In genomic region chr19:13972368-13973155, GRCh38 we compare ENCODE assay signal across 22 cellular contexts. TPM values are rescaled to one million over a fixed set of nuclear protein-coding genes. Genes with fewer than 3 reads are reported as not detected.
DNase-seq lines count a peak whose midpoint lies in the region; ATAC-seq, FAIRE-seq and TF ChIP-seq lines count a peak whose summit lies in the region.
"Had no signal": no experiment of that assay in that cellular context is flagged by ENCODE, and none has a peak within 500 bp of the region (broad histone marks: within the 10 kb centered on the region; RNA-seq: fewer than 3 reads in every experiment).

No MANE protein-coding gene starts in this region.

- POLR2A ChIA-PET in HEK293 (lab: Yijun Ruan, JAX) (no interaction called here), GM12878 (lab: Charles Lee) (interaction anchor here (0.5 to 0.6 kb wide), 2 partner anchors 21 to 998 kb away, joined by 3 read pairs; no protein-coding TSS in a partner anchor)

- TF ChIP-seq POLR2A in GM12878 (IDR thresholded peaks at IDR 0.05; ENCODE audit: low read depth, low read length), result no peak

- intact Hi-C loops in GM12878 (cut with micrococcal nuclease; ENCODE audit: unreplicated experiment), result no loop called here

- SMC1A ChIA-PET in GM12878 (lab: Charles Lee; ENCODE audit: uncharacterized antibody, unreplicated experiment), result no interaction called here

- WGBS in GM12878 (ENCODE audit: insufficient coverage, insufficient replicate concordance, low lambda C conversion rate, missing lambda C conversion rate), result 94% methylated on average over 26 of the region's 37 CpGs

- TF ChIP-seq EP300 in GM12878 (IDR thresholded peaks at IDR 0.05; ENCODE audit: borderline replicate concordance in 1 of 2, control insufficient read depth in 1 of 2, low read depth in 2 of 2, low read length in 2 of 2), result no peak

- BruUV-seq in GM12878 (replicated peaks; lab: Mats Ljungman, UMichigan), result no TSS peak

- no peaks in the 10 kb centered on the region for H4K20me1 ChIP-seq in GM12878 (ENCODE audit: control insufficient read depth, insufficient read depth)

- H3K9ac ChIP-seq in GM12878 (ENCODE audit: control insufficient read depth, insufficient read depth, low read length), result no peak overlapping the region

- no peak overlapping the region for H3K4me2 ChIP-seq in GM12878 (ENCODE audit: control insufficient read depth, insufficient read depth)
- H3K4me2 ChIP-seq: GM23338 had no signal

- H3K27me3 Mint-ChIP-seq in neural crest cell (ENCODE audit: low read depth), result no peaks in the 10 kb centered on the region

- no peak overlapping the region for H3K27ac ChIP-seq in HEK293 (ENCODE audit: extremely low read depth, low read depth, low read length)
- no peak overlapping the region for H3K27ac ChIP-seq in GM12878 (ENCODE audit: control insufficient read depth, insufficient read depth)

- H3K36me3 Mint-ChIP-seq in neural crest cell (ENCODE audit: low read depth), result peaks cover 6% of the 10 kb centered on the region

- TF ChIP-seq CTCF in HEK293 (tag by site-specific recombination; IDR thresholded peaks at IDR 0.05), result no peak
- TF ChIP-seq CTCF in GM12878 (IDR thresholded peaks at IDR 0.05 in 2 of 3, conservative IDR thresholded peaks at IDR 0.05 in 1 of 3; ENCODE audit: control insufficient read depth in 2 of 3, extremely low read depth in 1 of 3, insufficient read depth in 1 of 3, low read depth in 3 of 3, low read length in 3 of 3), result no peak
- no peak for TF ChIP-seq CTCF in neural crest cell (conservative IDR thresholded peaks at IDR 0.05)

- no peak for TF ChIP-seq RAD21 in GM12878 (IDR thresholded peaks at IDR 0.05; ENCODE audit: insufficient read depth, low read depth, low read length)

- no peaks in the 10 kb centered on the region for H3K79me2 ChIP-seq in GM12878 (ENCODE audit: control insufficient read depth, insufficient read depth, low read length)

- H3K27ac Mint-ChIP-seq in neural crest cell (ENCODE audit: unreplicated experiment), result peak overlapping the region; percentile 27
- H3K27ac Mint-ChIP-seq: GM23338 had no signal

- H2AFZ ChIP-seq in GM12878 (ENCODE audit: control insufficient read depth, low read depth, low read length), result no peak overlapping the region
- H2AFZ ChIP-seq: GM23338 had no signal

- H3K36me3 ChIP-seq in HEK293 (ENCODE audit: control insufficient read depth in 2 of 2, insufficient read depth in 1 of 2, low read length in 2 of 2), result peaks cover 36 to 63% of the 10 kb centered on the region in 2 experiments; a peak in 2 of 3 replicates
- peaks cover 0 to 5% of the 10 kb centered on the region in 2 experiments; a peak in 3 of 4 replicates for H3K36me3 ChIP-seq in GM12878 (ENCODE audit: control insufficient read depth in 2 of 2, insufficient read depth in 2 of 2, low read length in 1 of 2)

- no peak for FAIRE-seq in GM12878 (lab: Jason Lieb, UNC)
- FAIRE-seq: D721Med had no signal

- H3K9me3 ChIP-seq in HEK293 (ENCODE audit: control insufficient read depth, insufficient read depth, low read depth, low read length), result no peaks in the 10 kb centered on the region
- H3K9me3 ChIP-seq in GM12878 (replicated peaks; ENCODE audit: control insufficient read depth, insufficient read depth, low read length), result no peaks in the 10 kb centered on the region

- no peak for ATAC-seq in GM12878
- ATAC-seq in GM21825 (IDR thresholded peaks at IDR 0.05; ENCODE audit: unreplicated experiment), result no peak
- ATAC-seq: GM23338 had no signal

- no peak overlapping the region for H3K4me3 Mint-ChIP-seq in neural crest cell
- H3K4me3 Mint-ChIP-seq: GM23338 had no signal

- in situ Hi-C loops in GM12878 (cut with MboI), result no loop called here

- H3K4me3 ChIP-seq in HEK293 (ENCODE audit: low read depth, low read length) (no peak overlapping the region), GM12878 (no peak overlapping the region)
- H3K4me3 ChIP-seq: GM23338 had no signal

- DNase-seq in GM12878 (ENCODE audit: low read depth, low spot score) (no peak), neural crest cell (ENCODE audit: low read depth, low spot score) (no peak), OCI-M1 (lab: John Stamatoyannopoulos, UW) (no peak), LoVo (ENCODE audit: low spot score) (no peak), GM03348 (ENCODE audit: low spot score) (no peak)
- DNase-seq: HCEC 1CT, KG1, MM.1S, NCI-H1694, NCI-H2081, NCI-H2227 treated with DMSO at 0.1 percent for 48 hours, NCI-H526 treated with DMSO at 0.1 percent for 48 hours, RPMI8226, SHP77 treated with DMSO at 0.1 percent for 48 hours, T-helper 1 cell had no signal

- CTCF ChIA-PET in HEK293 (lab: Yijun Ruan, JAX), result no interaction called here
- CTCF ChIA-PET in GM12878 (lab: Yijun Ruan, JAX), result interaction anchor here (1.6 kb wide), 1 partner anchor 87 kb away, joined by 4 read pairs; no protein-coding TSS in a partner anchor

- RAD21 ChIA-PET in GM12878 (lab: Charles Lee; ENCODE audit: unreplicated experiment), result no interaction called here

- H3K9me3 Mint-ChIP-seq in neural crest cell, result no peaks in the 10 kb centered on the region
- H3K9me3 Mint-ChIP-seq: GM23338 had no signal

- H3K4me1 Mint-ChIP-seq in neural crest cell, result peaks cover 7% of the 10 kb centered on the region

- H3K4me1 ChIP-seq in HEK293 (ENCODE audit: control insufficient read depth, insufficient read depth, low read length) (no peaks in the 10 kb centered on the region; the same call in 1 of the 2 replicates), GM12878 (ENCODE audit: control insufficient read depth, insufficient read depth, low read length) (no peaks in the 10 kb centered on the region)

- H3K27me3 ChIP-seq in GM12878 (replicated peaks in 1 of 2; ENCODE audit: control insufficient read depth in 2 of 2, insufficient read depth in 2 of 2, low read length in 1 of 2), result no peaks in the 10 kb centered on the region

RNA-seq across cellular contexts. Expression of gene DCAF15, which starts 20.3 kb away (rescaled TPM):
- 26.9 and 33.4 TPM in 2 replicates for total RNA-seq in GM12878 (2013; cell fraction: nucleolus; rRNA removed)
- total RNA-seq in GM12878 (2014; rRNA removed) (36.2 and 43.3 TPM in 2 replicates), GM12878 (2014; rRNA removed; fragmentation: Illumina TruSeq; extraction: Trizol) (16.9 and 18.0 TPM in 2 replicates), GM12878 (2021) (58.2 and 63.4 TPM in 2 replicates), neural crest cell (83.5 and 85.6 TPM in 2 replicates)
- polyA plus RNA-seq in GM12878 (2011; ENCODE audit: low read depth), result 10.8 TPM
- polyA plus RNA-seq in GM12878 (2011; rRNA removed) (11.8 and 25.3 TPM in 2 replicates), GM12878 (2014; fragmentation: Illumina TruSeq; extraction: Trizol) (11.9 and 20.9 TPM in 2 replicates), GM12878 (2014; fragmentation: Nextera tagmentation; extraction: Ambion mirVana) (under 1 TPM; 0.16 to 0.58 TPM), GM12878 (2014; rRNA removed) (50.1 and 55.7 TPM in 2 replicates), GM12878 (2016; fragmentation: Nextera tagmentation; extraction: Ambion mirVana) (10 to 100 TPM; 27.9 to 29.2 TPM)
- polyA plus RNA-seq in GM12878 (2011; cell fraction: cytosol; rRNA removed), result 27.7 and 41.9 TPM in 2 replicates
- 248 and 296 TPM in 2 replicates for polyA plus RNA-seq in GM12878 (2011; cell fraction: nucleus; rRNA removed)
- polyA plus RNA-seq in GM12878 (2012), result 32.4 and 34.3 TPM in 2 replicates
- polyA minus RNA-seq in GM12878 (2011; rRNA and poly(A)+ RNA removed), result 32.3 TPM in 2 replicates
- 10.6 and 15.0 TPM in 2 replicates for polyA minus RNA-seq in GM12878 (2011; cell fraction: cytosol; rRNA and poly(A)+ RNA removed)
- polyA minus RNA-seq in GM12878 (2011; cell fraction: nucleus; rRNA and poly(A)+ RNA removed), result 33.1 and 49.4 TPM in 2 replicates

RNA-seq across cellular contexts. Expression of gene RFX1, which starts 33.6 kb away (rescaled TPM):
- 3.1 and 3.4 TPM in 2 replicates for total RNA-seq in GM12878 (2013; cell fraction: nucleolus; rRNA removed)
- total RNA-seq in GM12878 (2014; rRNA removed) (1.1 and 2.5 TPM in 2 replicates), GM12878 (2014; rRNA removed; fragmentation: Illumina TruSeq; extraction: Trizol) (0.37 and 0.81 TPM in 2 replicates), GM12878 (2021) (8.2 and 11.0 TPM in 2 replicates), neural crest cell (17.6 and 19.9 TPM in 2 replicates)
- 0.92 TPM for polyA plus RNA-seq in GM12878 (2011; ENCODE audit: low read depth)
- polyA plus RNA-seq in GM12878 (2011; rRNA removed) (0.29 and 0.39 TPM in 2 replicates), GM12878 (2014; fragmentation: Illumina TruSeq; extraction: Trizol) (0.11 and 0.79 TPM in 2 replicates), GM12878 (2014; fragmentation: Nextera tagmentation; extraction: Ambion mirVana) (under 1 TPM; 0.05 to 0.29 TPM), GM12878 (2014; rRNA removed) (2.6 and 3.5 TPM in 2 replicates), GM12878 (2016; fragmentation: Nextera tagmentation; extraction: Ambion mirVana) (1 to 10 TPM; 2.1 to 3.4 TPM)
- polyA plus RNA-seq in GM12878 (2011; cell fraction: cytosol; rRNA removed), result 0.88 and 1.2 TPM in 2 replicates
- 5.4 and 10.0 TPM in 2 replicates for polyA plus RNA-seq in GM12878 (2011; cell fraction: nucleus; rRNA removed)
- 5.3 and 6.1 TPM in 2 replicates for polyA plus RNA-seq in GM12878 (2012)
- polyA minus RNA-seq in GM12878 (2011; rRNA and poly(A)+ RNA removed), result 0.95 and 1.3 TPM in 2 replicates
- 4.8 and 6.2 TPM in 2 replicates for polyA minus RNA-seq in GM12878 (2011; cell fraction: cytosol; rRNA and poly(A)+ RNA removed)
- 1.5 and 4.6 TPM in 2 replicates for polyA minus RNA-seq in GM12878 (2011; cell fraction: nucleus; rRNA and poly(A)+ RNA removed)

RNA-seq across cellular contexts. Expression of gene PODNL1, which starts 34.3 kb away (rescaled TPM):
- total RNA-seq in GM12878 (2013; cell fraction: nucleolus; rRNA removed), result not detected in 2 replicates
- total RNA-seq in GM12878 (2014; rRNA removed), result not detected in 2 replicates
- not detected in 2 replicates for total RNA-seq in GM12878 (2014; rRNA removed; fragmentation: Illumina TruSeq; extraction: Trizol)
- not detected in 2 replicates for total RNA-seq in GM12878 (2021)
- not detected for polyA plus RNA-seq in GM12878 (2011; ENCODE audit: low read depth)
- polyA plus RNA-seq in GM12878 (2011; rRNA removed), result 0.04 TPM in 1 of 2 replicates, not detected in the other
- polyA plus RNA-seq in GM12878 (2011; cell fraction: cytosol; rRNA removed), result 0.13 and 0.15 TPM in 2 replicates
- 0.09 TPM in 1 of 2 replicates, not detected in the other for polyA plus RNA-seq in GM12878 (2011; cell fraction: nucleus; rRNA removed)
- 0.28 and 0.37 TPM in 2 replicates for polyA plus RNA-seq in GM12878 (2012)
- not detected in 2 replicates for polyA plus RNA-seq in GM12878 (2014; fragmentation: Illumina TruSeq; extraction: Trizol)
- polyA plus RNA-seq in GM12878 (2014; fragmentation: Nextera tagmentation; extraction: Ambion mirVana), result not detected
- not detected in 2 replicates for polyA plus RNA-seq in GM12878 (2014; rRNA removed)
- under 1 TPM in 1 of 2 experiments, not detected in 1; 0.44 TPM for polyA plus RNA-seq in GM12878 (2016; fragmentation: Nextera tagmentation; extraction: Ambion mirVana)
- not detected in 2 replicates for polyA minus RNA-seq in GM12878 (2011; rRNA and poly(A)+ RNA removed)
- not detected in 2 replicates for polyA minus RNA-seq in GM12878 (2011; cell fraction: cytosol; rRNA and poly(A)+ RNA removed)
- not detected in 2 replicates for polyA minus RNA-seq in GM12878 (2011; cell fraction: nucleus; rRNA and poly(A)+ RNA removed)
- total RNA-seq in neural crest cell, result 0.14 and 0.42 TPM in 2 replicates
- total RNA-seq: NCI-H460 had no signal
- polyA plus RNA-seq: GM23338 had no signal

RNA-seq across cellular contexts. Expression of gene RLN3, which starts 55.4 kb away (rescaled TPM):
- not detected in 2 replicates for total RNA-seq in GM12878 (2013; cell fraction: nucleolus; rRNA removed)
- total RNA-seq in GM12878 (2014; rRNA removed) (not detected in 2 replicates), GM12878 (2014; rRNA removed; fragmentation: Illumina TruSeq; extraction: Trizol) (not detected in 2 replicates), GM12878 (2021) (not detected in 2 replicates), neural crest cell (not detected in 2 replicates)
- not detected for polyA plus RNA-seq in GM12878 (2011; ENCODE audit: low read depth)
- polyA plus RNA-seq in GM12878 (2011; rRNA removed) (not detected in 2 replicates), GM12878 (2014; fragmentation: Illumina TruSeq; extraction: Trizol) (not detected in 2 replicates), GM12878 (2014; fragmentation: Nextera tagmentation; extraction: Ambion mirVana) (not detected), GM12878 (2014; rRNA removed) (0.16 TPM in 1 of 2 replicates, not detected in the other), GM12878 (2016; fragmentation: Nextera tagmentation; extraction: Ambion mirVana) (not detected)
- polyA plus RNA-seq in GM12878 (2011; cell fraction: cytosol; rRNA removed), result not detected in 2 replicates
- polyA plus RNA-seq in GM12878 (2011; cell fraction: nucleus; rRNA removed), result not detected in 2 replicates
- polyA plus RNA-seq in GM12878 (2012), result not detected in 2 replicates
- not detected in 2 replicates for polyA minus RNA-seq in GM12878 (2011; rRNA and poly(A)+ RNA removed)
- polyA minus RNA-seq in GM12878 (2011; cell fraction: cytosol; rRNA and poly(A)+ RNA removed), result not detected in 2 replicates
- polyA minus RNA-seq in GM12878 (2011; cell fraction: nucleus; rRNA and poly(A)+ RNA removed), result not detected in 2 replicates
- total RNA-seq: GM23338, HT1080, NCI-H460 had no signal
- polyA plus RNA-seq: BJ, GM23338 had no signal

RNA-seq across cellular contexts. Expression of gene IL27RA, which starts 59.0 kb away (rescaled TPM):
- 30.7 and 34.5 TPM in 2 replicates for total RNA-seq in GM12878 (2013; cell fraction: nucleolus; rRNA removed)
- total RNA-seq in GM12878 (2014; rRNA removed), result 44.6 and 48.7 TPM in 2 replicates
- 26.3 and 30.0 TPM in 2 replicates for total RNA-seq in GM12878 (2014; rRNA removed; fragmentation: Illumina TruSeq; extraction: Trizol)
- total RNA-seq in GM12878 (2021), result 51.4 and 52.3 TPM in 2 replicates
- 7.8 TPM for polyA plus RNA-seq in GM12878 (2011; ENCODE audit: low read depth)
- polyA plus RNA-seq in GM12878 (2011; rRNA removed), result 43.0 and 63.5 TPM in 2 replicates
- polyA plus RNA-seq in GM12878 (2011; cell fraction: cytosol; rRNA removed), result 63.1 and 75.8 TPM in 2 replicates
- 51.9 and 54.3 TPM in 2 replicates for polyA plus RNA-seq in GM12878 (2011; cell fraction: nucleus; rRNA removed)
- polyA plus RNA-seq in GM12878 (2012), result 15.1 and 16.4 TPM in 2 replicates
- polyA plus RNA-seq in GM12878 (2014; fragmentation: Illumina TruSeq; extraction: Trizol), result 19.6 and 36.1 TPM in 2 replicates
- polyA plus RNA-seq in GM12878 (2014; fragmentation: Nextera tagmentation; extraction: Ambion mirVana), result 10 to 100 TPM in 1 of 2 experiments, 1 to 10 TPM in 1; 8.4 to 13.1 TPM
- polyA plus RNA-seq in GM12878 (2014; rRNA removed), result 40.8 and 43.0 TPM in 2 replicates
- polyA plus RNA-seq in GM12878 (2016; fragmentation: Nextera tagmentation; extraction: Ambion mirVana), result 10 to 100 TPM; 41.6 to 48.4 TPM
- polyA minus RNA-seq in GM12878 (2011; rRNA and poly(A)+ RNA removed), result 25.6 and 49.2 TPM in 2 replicates
- polyA minus RNA-seq in GM12878 (2011; cell fraction: cytosol; rRNA and poly(A)+ RNA removed), result 21.1 and 22.8 TPM in 2 replicates
- 11.4 and 17.2 TPM in 2 replicates for polyA minus RNA-seq in GM12878 (2011; cell fraction: nucleus; rRNA and poly(A)+ RNA removed)
- total RNA-seq in neural crest cell, result 4.8 and 5.0 TPM in 2 replicates
